In genomic region chr17:31859487-31860008, GRCh38 we compare ENCODE assay signal across 8 cellular contexts. TPM values are rescaled to one million over a fixed set of nuclear protein-coding genes. Genes with fewer than 3 reads are reported as not detected.
DNase-seq lines count a peak whose midpoint lies in the region; ATAC-seq lines count a peak whose summit lies in the region.

No MANE protein-coding gene starts in this region.

- intact Hi-C loops in activated CD4-positive, alpha-beta T cell treated with anti-CD3 and anti-CD28 coated beads for 36 hours (cut with DNase I, micrococcal nuclease), result loop anchor here (1.0 to 2.0 kb wide), 8 partner anchors 19 to 372 kb away; partner anchors contain the start of genes UTP6 (in 2 of the 2) and RHOT1 (in 1 of the 2)
- intact Hi-C loops in activated CD4-positive, alpha-beta memory T cell treated with anti-CD3 and anti-CD28 coated beads for 36 hours (cut with micrococcal nuclease), result loop anchor here (1.0 kb wide), 1 partner anchor 42 kb away; the partner anchor contains the start of gene UTP6

- H3K9ac ChIP-seq in iPS-20b (ENCODE audit: low read depth, low read length) (peak overlapping the region; percentile 66), subcutaneous abdominal adipose tissue (ENCODE audit: low read length in 5 of 5) (no peak overlapping the region)

- CTCF ChIA-PET in activated CD4-positive, alpha-beta T cell treated with anti-CD3 and anti-CD28 coated beads for 36 hours (lab: Charles Lee), result interaction anchor here (0.7 to 3.0 kb wide), 6 partner anchors 17 to 470 kb away, joined by 3 to 9 read pairs (median 4); partner anchors contain the start of gene UTP6
- CTCF ChIA-PET in activated CD4-positive, alpha-beta memory T cell treated with anti-CD3 and anti-CD28 coated beads for 36 hours (lab: Charles Lee), result interaction anchor here (0.9 to 6.3 kb wide), 3 partner anchors 17 to 280 kb away, joined by 3 to 44 read pairs (median 5); partner anchors contain the start of gene LRRC37B

- H3K4me1 Mint-ChIP-seq in activated CD4-positive, alpha-beta T cell treated with anti-CD3 and anti-CD28 coated beads for 36 hours, result peaks cover 19% of the 10 kb centered on the region
- H3K4me1 Mint-ChIP-seq in activated CD4-positive, alpha-beta memory T cell treated with anti-CD3 and anti-CD28 coated beads for 36 hours (ENCODE audit: low read depth), result peaks cover 18% of the 10 kb centered on the region

- H3K36me3 ChIP-seq in iPS-20b (ENCODE audit: insufficient read depth, low read depth, low read length), result peaks cover 33% of the 10 kb centered on the region
- H3K36me3 ChIP-seq in subcutaneous abdominal adipose tissue (ENCODE audit: control insufficient read depth in 5 of 5, insufficient read depth in 5 of 5, low read length in 5 of 5), result peaks cover 11 to 37% (median 31%) of the 10 kb centered on the region in 5 donors

- POLR2A ChIA-PET in activated CD4-positive, alpha-beta T cell treated with anti-CD3 and anti-CD28 coated beads for 36 hours (lab: Charles Lee), result no interaction called here
- POLR2A ChIA-PET in activated CD4-positive, alpha-beta memory T cell treated with anti-CD3 and anti-CD28 coated beads for 36 hours (lab: Charles Lee), result interaction anchor here (0.9 kb wide), 1 partner anchor 42 kb away, joined by 3 read pairs; the partner anchor contains the start of gene UTP6

- no peak for DNase-seq in activated CD4-positive, alpha-beta T cell treated with anti-CD3 and anti-CD28 coated beads for 36 hours
- no peak for DNase-seq in activated CD4-positive, alpha-beta T cell treated with anti-CD3 and anti-CD28 coated beads, Interleukin-2, amount 50 U/mL, for 1 hour
- no peak for DNase-seq in activated CD4-positive, alpha-beta memory T cell treated with anti-CD3 and anti-CD28 coated beads for 36 hours
- no peak for DNase-seq in ACHN

- H3K4me1 ChIP-seq in iPS-20b (ENCODE audit: insufficient read depth, low read length) (no peaks in the 10 kb centered on the region), subcutaneous abdominal adipose tissue (ENCODE audit: control insufficient read depth in 5 of 5, insufficient read depth in 5 of 5, low read length in 5 of 5) (peaks cover 9 to 24% (median 23%) of the 10 kb centered on the region in 5 donors)

- ATAC-seq in activated CD4-positive, alpha-beta T cell treated with anti-CD3 and anti-CD28 coated beads for 36 hours, result no peak
- ATAC-seq in GM21381 (IDR thresholded peaks at IDR 0.05; ENCODE audit: unreplicated experiment) (no peak), HG03378 (IDR thresholded peaks at IDR 0.05; ENCODE audit: unreplicated experiment) (no peak)

- H3K36me3 Mint-ChIP-seq in activated CD4-positive, alpha-beta T cell treated with anti-CD3 and anti-CD28 coated beads for 36 hours (ENCODE audit: low read depth), result peaks cover 16% of the 10 kb centered on the region
- H3K36me3 Mint-ChIP-seq in activated CD4-positive, alpha-beta memory T cell treated with anti-CD3 and anti-CD28 coated beads for 36 hours, result peaks cover 6% of the 10 kb centered on the region

- H3K27me3 ChIP-seq in iPS-20b (ENCODE audit: insufficient read depth, low read length) (peaks cover 8% of the 10 kb centered on the region; the same call in 1 of the 2 replicates), subcutaneous abdominal adipose tissue (ENCODE audit: control insufficient read depth in 5 of 5, insufficient read depth in 4 of 5, low read length in 5 of 5) (no peaks in the 10 kb centered on the region)

- H3K9me3 Mint-ChIP-seq in activated CD4-positive, alpha-beta T cell treated with anti-CD3 and anti-CD28 coated beads for 36 hours (ENCODE audit: low read depth), result no peaks in the 10 kb centered on the region
- H3K9me3 Mint-ChIP-seq in activated CD4-positive, alpha-beta memory T cell treated with anti-CD3 and anti-CD28 coated beads for 36 hours, result no peaks in the 10 kb centered on the region

- H3K27me3 Mint-ChIP-seq in activated CD4-positive, alpha-beta T cell treated with anti-CD3 and anti-CD28 coated beads for 36 hours, result no peaks in the 10 kb centered on the region
- H3K27me3 Mint-ChIP-seq in activated CD4-positive, alpha-beta memory T cell treated with anti-CD3 and anti-CD28 coated beads for 36 hours, result no peaks in the 10 kb centered on the region

- H3K9me3 ChIP-seq in iPS-20b (ENCODE audit: insufficient read depth, low read depth, low read length) (no peaks in the 10 kb centered on the region), subcutaneous abdominal adipose tissue (ENCODE audit: control insufficient read depth in 5 of 5, low read length in 5 of 5) (no peaks in the 10 kb centered on the region)

- in situ Hi-C loops in ACHN (cut with HindIII; ENCODE audit: low pct_ligation_motif_present, low pct_unique_long_range_greater_than_20kb, low sequenced_read_pairs), result no loop called here

- H3K27ac ChIP-seq in iPS-20b (ENCODE audit: low read length), result no peak overlapping the region
- H3K27ac ChIP-seq in subcutaneous abdominal adipose tissue (ENCODE audit: low read depth, low read length), result no peak overlapping the region

- H3K27ac Mint-ChIP-seq in activated CD4-positive, alpha-beta T cell treated with anti-CD3 and anti-CD28 coated beads for 36 hours, result peak overlapping the region; percentile 64
- H3K27ac Mint-ChIP-seq in activated CD4-positive, alpha-beta memory T cell treated with anti-CD3 and anti-CD28 coated beads for 36 hours, result no peak overlapping the region

- H3K4me3 Mint-ChIP-seq in activated CD4-positive, alpha-beta T cell treated with anti-CD3 and anti-CD28 coated beads for 36 hours, result peak overlapping the region; percentile 72
- peak overlapping the region; percentile 71 for H3K4me3 Mint-ChIP-seq in activated CD4-positive, alpha-beta memory T cell treated with anti-CD3 and anti-CD28 coated beads for 36 hours

- peak overlapping the region; percentile 88 for H3K4me3 ChIP-seq in iPS-20b (ENCODE audit: low read length)
- peak overlapping the region; percentile 54 to 80 (median 64) for H3K4me3 ChIP-seq in subcutaneous abdominal adipose tissue (ENCODE audit: low read depth in 1 of 5, low read length in 5 of 5)

RNA-seq across cellular contexts. Expression of gene COPRS, which starts 0.5 kb away (rescaled TPM):
- total RNA-seq in activated CD4-positive, alpha-beta T cell treated with anti-CD3 and anti-CD28 coated beads for 36 hours, result 10 to 100 TPM; 35.0 to 41.3 TPM
- 10 to 100 TPM; 49.6 to 50.3 TPM for total RNA-seq in activated CD4-positive, alpha-beta memory T cell treated with anti-CD3 and anti-CD28 coated beads for 36 hours

RNA-seq across cellular contexts. Expression of gene UTP6, which starts 42.0 kb away (rescaled TPM):
- 100 to 1,000 TPM in 1 of 2 experiments, 10 to 100 TPM in 1; 93.5 to 125 TPM for total RNA-seq in activated CD4-positive, alpha-beta T cell treated with anti-CD3 and anti-CD28 coated beads for 36 hours
- total RNA-seq in activated CD4-positive, alpha-beta memory T cell treated with anti-CD3 and anti-CD28 coated beads for 36 hours, result 100 to 1,000 TPM in 1 of 2 experiments, 10 to 100 TPM in 1; 99.4 to 109 TPM
